Comparison of ENCODE assay signal across 1 cellular context in genomic region chr9:33459115-33459514, GRCh38.
TF ChIP-seq lines count a peak whose summit lies in the region.

No MANE protein-coding gene starts in this region.

TF ChIP-seq in K562, 482 proteins besides CTCF, POLR2A, EP300 and RAD21:
- TF ChIP-seq ZNF134 (CRISPR knock-in tag; conservative IDR thresholded peaks at IDR 0.05) (no peak), SMAD1 (IDR thresholded peaks at IDR 0.05; ENCODE audit: low read depth, low read length, partially characterized antibody) (no peak), CTBP1 (IDR thresholded peaks at IDR 0.05; ENCODE audit: borderline replicate concordance) (no peak), ZNF184 (CRISPR knock-in tag; IDR thresholded peaks at IDR 0.05) (no peak), PHF20 (IDR thresholded peaks at IDR 0.05; ENCODE audit: partially characterized antibody) (no peak), MCM2 (IDR thresholded peaks at IDR 0.05; ENCODE audit: low read depth) (no peak), SPI1 (IDR thresholded peaks at IDR 0.05; ENCODE audit: borderline replicate concordance, low read depth, low read length) (peak; percentile 37; the same call in 1 of the 2 replicates), BHLHE40 (IDR thresholded peaks at IDR 0.05; ENCODE audit: low read length) (0 out of 2 replicates have a peak, but pooled peaks have one; percentile 10), CBFB (CRISPR knock-in tag; IDR thresholded peaks at IDR 0.05) (no peak), ZNF398 (CRISPR knock-in tag; IDR thresholded peaks at IDR 0.05) (no peak), MIER1 (IDR thresholded peaks at IDR 0.05; ENCODE audit: low read depth) (no peak), ELK3 (CRISPR knock-in tag; IDR thresholded peaks at IDR 0.05) (no peak)
TF ChIP-seq in K562: peak in this region for 2.
